In genomic region chr19:17557461-17557860, GRCh38 we compare ENCODE assay signal across 1 cellular context.
TF ChIP-seq lines count a peak whose summit lies in the region.

No MANE protein-coding gene starts in this region.

TF ChIP-seq in GM12878, 131 proteins besides CTCF, POLR2A, EP300 and RAD21:
- TF ChIP-seq YBX1 (IDR thresholded peaks at IDR 0.05), result no peak
- TF ChIP-seq, protein P1, sequence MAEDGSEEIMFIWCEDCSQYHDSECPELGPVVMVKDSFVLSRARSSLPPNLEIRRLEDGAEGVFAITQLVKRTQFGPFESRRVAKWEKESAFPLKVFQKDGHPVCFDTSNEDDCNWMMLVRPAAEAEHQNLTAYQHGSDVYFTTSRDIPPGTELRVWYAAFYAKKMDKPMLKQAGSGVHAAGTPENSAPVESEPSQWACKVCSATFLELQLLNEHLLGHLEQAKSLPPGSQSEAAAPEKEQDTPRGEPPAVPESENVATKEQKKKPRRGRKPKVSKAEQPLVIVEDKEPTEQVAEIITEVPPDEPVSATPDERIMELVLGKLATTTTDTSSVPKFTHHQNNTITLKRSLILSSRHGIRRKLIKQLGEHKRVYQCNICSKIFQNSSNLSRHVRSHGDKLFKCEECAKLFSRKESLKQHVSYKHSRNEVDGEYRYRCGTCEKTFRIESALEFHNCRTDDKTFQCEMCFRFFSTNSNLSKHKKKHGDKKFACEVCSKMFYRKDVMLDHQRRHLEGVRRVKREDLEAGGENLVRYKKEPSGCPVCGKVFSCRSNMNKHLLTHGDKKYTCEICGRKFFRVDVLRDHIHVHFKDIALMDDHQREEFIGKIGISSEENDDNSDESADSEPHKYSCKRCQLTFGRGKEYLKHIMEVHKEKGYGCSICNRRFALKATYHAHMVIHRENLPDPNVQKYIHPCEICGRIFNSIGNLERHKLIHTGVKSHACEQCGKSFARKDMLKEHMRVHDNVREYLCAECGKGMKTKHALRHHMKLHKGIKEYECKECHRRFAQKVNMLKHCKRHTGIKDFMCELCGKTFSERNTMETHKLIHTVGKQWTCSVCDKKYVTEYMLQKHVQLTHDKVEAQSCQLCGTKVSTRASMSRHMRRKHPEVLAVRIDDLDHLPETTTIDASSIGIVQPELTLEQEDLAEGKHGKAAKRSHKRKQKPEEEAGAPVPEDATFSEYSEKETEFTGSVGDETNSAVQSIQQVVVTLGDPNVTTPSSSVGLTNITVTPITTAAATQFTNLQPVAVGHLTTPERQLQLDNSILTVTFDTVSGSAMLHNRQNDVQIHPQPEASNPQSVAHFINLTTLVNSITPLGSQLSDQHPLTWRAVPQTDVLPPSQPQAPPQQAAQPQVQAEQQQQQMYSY (CRISPR knock-in tag; IDR thresholded peaks at IDR 0.05), result no peak
- TF ChIP-seq NR2F1 (conservative IDR thresholded peaks at IDR 0.05), result no peak
- no peak for TF ChIP-seq STAT3 (IDR thresholded peaks at IDR 0.05; ENCODE audit: low read depth, low read length)
- no peak for TF ChIP-seq WRNIP1 (IDR thresholded peaks at IDR 0.05; ENCODE audit: borderline replicate concordance, low read depth, low read length)
- no peak for TF ChIP-seq EZH2 (IDR thresholded peaks at IDR 0.05; ENCODE audit: borderline replicate concordance, control insufficient read depth, low read depth, low read length)
- TF ChIP-seq HDAC6 (IDR thresholded peaks at IDR 0.05; ENCODE audit: unreplicated experiment), result no peak
- TF ChIP-seq, protein P2, sequence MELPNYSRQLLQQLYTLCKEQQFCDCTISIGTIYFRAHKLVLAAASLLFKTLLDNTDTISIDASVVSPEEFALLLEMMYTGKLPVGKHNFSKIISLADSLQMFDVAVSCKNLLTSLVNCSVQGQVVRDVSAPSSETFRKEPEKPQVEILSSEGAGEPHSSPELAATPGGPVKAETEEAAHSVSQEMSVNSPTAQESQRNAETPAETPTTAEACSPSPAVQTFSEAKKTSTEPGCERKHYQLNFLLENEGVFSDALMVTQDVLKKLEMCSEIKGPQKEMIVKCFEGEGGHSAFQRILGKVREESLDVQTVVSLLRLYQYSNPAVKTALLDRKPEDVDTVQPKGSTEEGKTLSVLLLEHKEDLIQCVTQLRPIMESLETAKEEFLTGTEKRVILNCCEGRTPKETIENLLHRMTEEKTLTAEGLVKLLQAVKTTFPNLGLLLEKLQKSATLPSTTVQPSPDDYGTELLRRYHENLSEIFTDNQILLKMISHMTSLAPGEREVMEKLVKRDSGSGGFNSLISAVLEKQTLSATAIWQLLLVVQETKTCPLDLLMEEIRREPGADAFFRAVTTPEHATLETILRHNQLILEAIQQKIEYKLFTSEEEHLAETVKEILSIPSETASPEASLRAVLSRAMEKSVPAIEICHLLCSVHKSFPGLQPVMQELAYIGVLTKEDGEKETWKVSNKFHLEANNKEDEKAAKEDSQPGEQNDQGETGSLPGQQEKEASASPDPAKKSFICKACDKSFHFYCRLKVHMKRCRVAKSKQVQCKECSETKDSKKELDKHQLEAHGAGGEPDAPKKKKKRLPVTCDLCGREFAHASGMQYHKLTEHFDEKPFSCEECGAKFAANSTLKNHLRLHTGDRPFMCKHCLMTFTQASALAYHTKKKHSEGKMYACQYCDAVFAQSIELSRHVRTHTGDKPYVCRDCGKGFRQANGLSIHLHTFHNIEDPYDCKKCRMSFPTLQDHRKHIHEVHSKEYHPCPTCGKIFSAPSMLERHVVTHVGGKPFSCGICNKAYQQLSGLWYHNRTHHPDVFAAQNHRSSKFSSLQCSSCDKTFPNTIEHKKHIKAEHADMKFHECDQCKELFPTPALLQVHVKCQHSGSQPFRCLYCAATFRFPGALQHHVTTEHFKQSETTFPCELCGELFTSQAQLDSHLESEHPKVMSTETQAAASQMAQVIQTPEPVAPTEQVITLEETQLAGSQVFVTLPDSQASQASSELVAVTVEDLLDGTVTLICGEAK (IDR thresholded peaks at IDR 0.05; ENCODE audit: borderline replicate concordance), result no peak
- no peak for TF ChIP-seq SRF (IDR thresholded peaks at IDR 0.05; ENCODE audit: low read depth in 2 of 2, low read length in 2 of 2)
- TF ChIP-seq IRF4 (IDR thresholded peaks at IDR 0.05; ENCODE audit: low read depth, low read length), result no peak
- TF ChIP-seq RELA (IDR thresholded peaks at IDR 0.05; ENCODE audit: borderline replicate concordance, partially characterized antibody), result no peak
